10 cellular contexts compared by ENCODE assay signal in the genomic region with DNA sequence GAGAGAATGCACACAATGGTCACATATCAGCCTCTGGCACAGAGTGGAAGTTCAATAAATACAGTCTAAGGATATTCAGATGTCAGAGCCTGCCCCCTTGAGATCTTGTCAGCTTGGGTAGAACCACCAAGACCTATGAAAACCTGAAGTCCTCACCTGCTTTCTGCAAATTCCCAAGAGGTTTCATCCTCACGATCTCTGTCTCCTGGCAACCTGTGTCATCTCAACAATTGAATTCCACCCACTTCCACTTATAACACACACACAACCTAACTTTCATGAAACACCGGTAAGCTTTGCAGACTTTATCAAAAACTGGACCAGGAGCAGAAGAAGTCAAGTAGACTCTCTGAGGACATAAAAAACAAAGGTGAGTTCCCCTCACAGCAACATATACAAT.
"Had no signal": no experiment of that assay in that cellular context is flagged by ENCODE, and none has a peak within 500 bp of the region (broad histone marks: within the 10 kb centered on the region; RNA-seq: fewer than 3 reads in every experiment).

No MANE protein-coding gene starts in this region.

- H3K36me3 ChIP-seq: HAP-1 had no signal

- FAIRE-seq: H1, H54 had no signal

- H3K4me1 Mint-ChIP-seq: GM23338 had no signal

- H3K9ac ChIP-seq: GM23248 had no signal

- H3K4me3 Mint-ChIP-seq: GM23338, H9, HFFc6 had no signal

- DNase-seq: GM23248, GOT3, H7, H9, HCEC 1CT, HFFc6 had no signal

- H3K27ac Mint-ChIP-seq: GM23338, H9, HFFc6 had no signal

- H3K27ac ChIP-seq: GM23248 had no signal

- H3K4me1 ChIP-seq: HAP-1 had no signal

- H3K9me3 ChIP-seq: HAP-1 had no signal

- H3K4me2 ChIP-seq: GM23338 had no signal

- H2AFZ ChIP-seq: GM23248, GM23338 had no signal

- H3K4me3 ChIP-seq: GM23248, GM23338, HAP-1 had no signal
